In the genomic region with DNA sequence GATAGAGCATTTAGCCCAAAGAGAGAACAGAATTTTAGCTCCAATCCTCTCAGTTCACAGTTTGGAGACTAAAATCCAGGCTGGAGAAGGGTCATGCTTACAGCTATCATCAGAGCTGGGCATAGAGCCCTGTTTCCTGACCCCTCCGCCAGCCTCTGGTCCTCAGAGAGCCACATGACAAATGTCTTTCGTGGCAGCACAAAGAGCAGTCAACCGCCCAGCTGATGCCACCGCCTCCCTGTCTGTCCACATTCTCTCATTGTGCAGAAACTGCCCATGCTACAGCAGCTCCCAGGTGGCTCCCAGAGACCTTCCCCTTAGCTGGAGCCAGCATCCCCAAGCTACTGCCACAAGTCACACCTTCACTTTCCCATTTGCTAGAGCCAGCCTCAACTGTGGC, we compare ENCODE assay signal across 24 cellular contexts. TPM values are rescaled to one million over a fixed set of nuclear protein-coding genes. Genes with fewer than 3 reads are reported as not detected.
A peak's percentile ranks its signal among the peaks of the same experiment; 100 is the strongest.
DNase-seq lines count a peak whose midpoint lies in the region; ATAC-seq and TF ChIP-seq lines count a peak whose summit lies in the region.
"Had no signal": no experiment of that assay in that cellular context is flagged by ENCODE, and none has a peak within 500 bp of the region (broad histone marks: within the 10 kb centered on the region; RNA-seq: fewer than 3 reads in every experiment).

No MANE protein-coding gene starts in this region.

- no peak overlapping the region for H3K4me2 ChIP-seq in osteoblast (ENCODE audit: insufficient read depth, low read length)
- H3K4me2 ChIP-seq: A549 had no signal

- H3K36me3 ChIP-seq in adrenal gland (replicated peaks in 1 of 2) (peaks cover 0 to 25% of the 10 kb centered on the region in 2 donors), right atrium auricular region (no peaks in the 10 kb centered on the region), osteoblast (ENCODE audit: insufficient read depth, low read length) (no peaks in the 10 kb centered on the region)

- TF ChIP-seq CTCF in adrenal gland (IDR thresholded peaks at IDR 0.05) (no peak), right atrium auricular region (IDR thresholded peaks at IDR 0.05) (no peak), osteoblast (IDR thresholded peaks at IDR 0.05; ENCODE audit: extremely low read depth, low read depth, low read length) (no peak), GM20000 (IDR thresholded peaks at IDR 0.05; ENCODE audit: extremely low read depth, missing control alignments) (no peak)

- H4K20me1 ChIP-seq in osteoblast (ENCODE audit: insufficient read depth, low read length), result no peaks in the 10 kb centered on the region

- H3K4me1 ChIP-seq in adrenal gland (replicated peaks in 1 of 2), result peaks cover 56 to 85% of the 10 kb centered on the region in 2 donors
- H3K4me1 ChIP-seq in right atrium auricular region, result peaks cover 0 to 71% of the 10 kb centered on the region in 2 donors
- peaks cover 26% of the 10 kb centered on the region for H3K4me1 ChIP-seq in osteoblast (ENCODE audit: insufficient read depth, low read length)

- in situ Hi-C loops in ACHN (cut with HindIII; ENCODE audit: low pct_ligation_motif_present, low pct_unique_long_range_greater_than_20kb, low sequenced_read_pairs), result no loop called here

- H3K27ac ChIP-seq in adrenal gland (peak overlapping the region in 4 of 5 donors; percentile 30 to 98 (median 90)), right atrium auricular region (peak overlapping the region; percentile 80 to 86), osteoblast (ENCODE audit: low read depth, low read length) (no peak overlapping the region)
- H3K27ac ChIP-seq: GM23248 had no signal

- peak; percentile 24 for ATAC-seq in Right ventricle myocardium superior (ENCODE audit: poor library complexity)
- ATAC-seq: A549 had no signal

- 24 to 43% (median 33%) methylated on average over 1 to 4 of the region's 4 CpGs for WGBS in adrenal gland, 4 donors

- TF ChIP-seq POLR2A in adrenal gland (IDR thresholded peaks at IDR 0.05), result peak in 1 of 2 donors; percentile 46

- H3K79me2 ChIP-seq in osteoblast (ENCODE audit: insufficient read depth, low read length), result no peaks in the 10 kb centered on the region

- no peak for DNase-seq in Right ventricle myocardium superior
- DNase-seq in cardiac septum (ENCODE audit: low spot score), result no peak
- DNase-seq in adrenal gland, result peak in 6 of 7 donors; percentile 59 to 82 (median 72)
- no peak for DNase-seq in right atrium auricular region (ENCODE audit: low spot score)
- peak; percentile 61 for DNase-seq in osteoblast (ENCODE audit: insufficient read length, low spot score, missing footprints)
- no peak for DNase-seq in ACHN
- DNase-seq in iPS-NIHi11 (ENCODE audit: low spot score), result no peak
- no peak for DNase-seq in GM20000 (ENCODE audit: low spot score)
- DNase-seq: 8988T; C1 segment of cervical spinal cord; Calu3; CD4-positive, alpha-beta memory T cell; COR-L47; DMS53; DMS79 treated with DMSO at 0.1 percent for 48 hours; GF-D8; GM23248; H7; HCEC 1CT had no signal

- no peaks in the 10 kb centered on the region for H3K9me3 ChIP-seq in adrenal gland (replicated peaks in 1 of 3)
- no peaks in the 10 kb centered on the region for H3K9me3 ChIP-seq in right atrium auricular region
- no peaks in the 10 kb centered on the region for H3K9me3 ChIP-seq in osteoblast (ENCODE audit: low read depth, low read length)
- H3K9me3 ChIP-seq: A549 had no signal

- H3K27me3 ChIP-seq in adrenal gland (no peaks in the 10 kb centered on the region), right atrium auricular region (no peaks in the 10 kb centered on the region), osteoblast (ENCODE audit: insufficient read depth, low read length) (no peaks in the 10 kb centered on the region)

- intact Hi-C loops in Right ventricle myocardium superior (cut with DNase I) (no loop called here), cardiac septum (cut with DNase I) (no loop called here), adrenal gland (cut with DNase I) (no loop called here)

- no peak overlapping the region for H3K4me3 ChIP-seq in adrenal gland
- no peak overlapping the region for H3K4me3 ChIP-seq in right atrium auricular region
- no peak overlapping the region for H3K4me3 ChIP-seq in osteoblast (ENCODE audit: insufficient read depth, low read length)
- H3K4me3 ChIP-seq: A549, GM23248 had no signal

- no peak overlapping the region for H2AFZ ChIP-seq in osteoblast (ENCODE audit: low read length)
- H2AFZ ChIP-seq: GM23248 had no signal

RNA-seq across cellular contexts. Expression of gene KCNK3, which starts 7.6 kb away (rescaled TPM):
- total RNA-seq in Right ventricle myocardium superior (2.7 TPM), cardiac septum (0.70 TPM), adrenal gland (100 to 1,000 TPM; 366 to 595 (median 455) TPM), right atrium auricular region (10 to 100 TPM; 47.5 to 50.0 TPM), osteoblast (not detected in 2 replicates)
- polyA plus RNA-seq in adrenal gland, result 100 to 1,000 TPM; 133 to 325 (median 160) TPM
- total RNA-seq: Calu3; CD4-positive, alpha-beta memory T cell; G401; GM23248 had no signal
- polyA plus RNA-seq: CD4-positive, alpha-beta memory T cell; GM23248 had no signal

RNA-seq across cellular contexts. Expression of gene CIB4, which starts 58.9 kb away (rescaled TPM):
- not detected for total RNA-seq in Right ventricle myocardium superior
- total RNA-seq in cardiac septum, result not detected
- total RNA-seq in adrenal gland, result 1 to 10 TPM in 6 of 8 donors, not detected in 2; 2.2 to 6.9 (median 3.5) TPM
- 10 to 100 TPM in 1 of 3 donors, 1 to 10 TPM in 2; 3.3 to 10.1 (median 5.3) TPM for polyA plus RNA-seq in adrenal gland
- total RNA-seq in right atrium auricular region, result not detected
- total RNA-seq in osteoblast, result not detected in 2 replicates
- total RNA-seq: Calu3; CD4-positive, alpha-beta memory T cell; Daoy; G401; GM23248; H1; H7 had no signal
- polyA plus RNA-seq: BJ; CD4-positive, alpha-beta memory T cell; GM23248; H1 had no signal

Comparison
In these comparisons a context has a peak if more than half of its experiments do, and no peak if none do; other contexts are left out.
1. RNA of gene KCNK3, which starts 7.6 kb away (total RNA-seq): 366 to 595 TPM in adrenal gland and 47.5 to 50.0 TPM in right atrium auricular region; 2.7 TPM in Right ventricle myocardium superior (single experiment), 0.70 TPM in cardiac septum (single experiment) and not detected in osteoblast; every median in the first group is over 10 times any median in the second.
2. DNase-seq: peak in adrenal gland (6 of 7) and osteoblast (single experiment); none in Right ventricle myocardium superior (single experiment), cardiac septum (single experiment), right atrium auricular region (single experiment), ACHN (single experiment), iPS-NIHi11 (single experiment) and GM20000 (single experiment).